In the genomic region with DNA sequence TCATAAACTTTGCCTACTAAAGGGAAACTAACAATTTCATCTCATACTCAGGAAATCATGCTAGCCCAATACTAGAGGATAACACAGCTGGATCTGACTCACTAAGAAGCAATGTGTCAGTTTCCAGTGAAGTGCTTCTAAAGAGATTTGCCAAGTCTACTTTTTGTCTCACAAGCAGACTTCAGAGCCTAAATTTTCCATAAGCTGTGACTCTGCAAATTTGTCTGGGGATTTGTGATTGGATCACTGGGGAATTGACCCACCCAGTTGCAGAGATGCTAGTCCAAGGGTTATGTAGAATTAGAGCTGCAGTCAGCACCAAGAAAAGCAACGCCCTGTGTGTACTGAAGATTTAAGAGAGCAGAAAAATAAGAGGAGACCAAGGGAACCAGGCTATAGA, we compare ENCODE assay signal across 12 cellular contexts.
DNase-seq lines count a peak whose midpoint lies in the region; ATAC-seq and TF ChIP-seq lines count a peak whose summit lies in the region.
"Had no signal": no experiment of that assay in that cellular context is flagged by ENCODE, and none has a peak within 500 bp of the region (broad histone marks: within the 10 kb centered on the region; RNA-seq: fewer than 3 reads in every experiment).

No MANE protein-coding gene starts in this region.

- peak overlapping the region; percentile 79 for H3K27ac ChIP-seq in foreskin keratinocyte
- H3K27ac ChIP-seq: HL-60 had no signal

- intact Hi-C loops in sciatic nerve (cut with DNase I), result no loop called here

- H3K4me1 ChIP-seq in foreskin keratinocyte, result peaks cover 19% of the 10 kb centered on the region

- DNase-seq in GM04503 (ENCODE audit: low read depth) (peak; percentile 84), foreskin keratinocyte (peak; percentile 87 to 95), sciatic nerve (ENCODE audit: low spot score) (no peak), iPS-NIHi11 (ENCODE audit: low spot score) (no peak), NCI-H2081 treated with DMSO at 0.1 percent for 48 hours (lab: John Stamatoyannopoulos, UW) (no peak), NCI-H1048 (lab: John Stamatoyannopoulos, UW) (no peak)
- DNase-seq: caudate nucleus, DND-41 had no signal

- peak; percentile 70 for ATAC-seq in SK-N-SH treated with all-trans-retinoic acid at 6 μM for 48 hours
- peak; percentile 95 for ATAC-seq in foreskin keratinocyte
- peak; percentile 85 for ATAC-seq in sciatic nerve
- ATAC-seq in GM19452 (IDR thresholded peaks at IDR 0.05; ENCODE audit: unreplicated experiment), result no peak
- ATAC-seq: HCT116 had no signal

- H3K27me3 ChIP-seq in foreskin keratinocyte, result no peaks in the 10 kb centered on the region

- no peak for TF ChIP-seq CTCF in foreskin keratinocyte (conservative IDR thresholded peaks at IDR 0.05)

TF ChIP-seq in SK-N-SH treated with all-trans-retinoic acid at 6 μM for 48 hours, 23 proteins besides CTCF, POLR2A, EP300 and RAD21:
- TF ChIP-seq ESRRG (CRISPR knock-in tag; IDR thresholded peaks at IDR 0.05), result no peak

Comparison
In these comparisons a context has a peak if more than half of its experiments do, and no peak if none do; other contexts are left out.
1. DNase-seq: peak in GM04503 (single experiment) and foreskin keratinocyte (2 of 2); none in sciatic nerve (single experiment), iPS-NIHi11 (single experiment), NCI-H2081 treated with DMSO at 0.1 percent for 48 hours (single experiment) and NCI-H1048 (single experiment).